In genomic region chr6:139588734-139589418, GRCh38 we compare ENCODE assay signal across 12 cellular contexts.
DNase-seq lines count a peak whose midpoint lies in the region; ATAC-seq and TF ChIP-seq lines count a peak whose summit lies in the region.
"Had no signal": no experiment of that assay in that cellular context is flagged by ENCODE, and none has a peak within 500 bp of the region (broad histone marks: within the 10 kb centered on the region; RNA-seq: fewer than 3 reads in every experiment).

No MANE protein-coding gene starts in this region.

- no TSS peak for BruUV-seq in Panc1 (replicated peaks; lab: Mats Ljungman, UMichigan)

- peaks cover 29% of the 10 kb centered on the region for H3K4me1 ChIP-seq in Panc1 (ENCODE audit: control insufficient read depth, insufficient read depth, low read length)
- H3K4me1 ChIP-seq in skeletal muscle satellite cell (ENCODE audit: control insufficient read depth, insufficient read depth, low read length): peaks cover 21% of the 10 kb centered on the region

- peak overlapping the region; percentile 93 for H3K27ac ChIP-seq in Panc1 (ENCODE audit: low read length)

- in situ Hi-C loops in Panc1 (cut with HindIII; ENCODE audit: low pct_unique_long_range_greater_than_20kb, low sequenced_read_pairs): no loop called here

- ATAC-seq in Panc1 (peak; percentile 26; the same call in 1 of the 2 replicates), HG03354 (IDR thresholded peaks at IDR 0.05; ENCODE audit: poor library complexity, severe bottlenecking, unreplicated experiment) (no peak), HG03520 (IDR thresholded peaks at IDR 0.05; ENCODE audit: unreplicated experiment) (no peak), GM18868 (IDR thresholded peaks at IDR 0.05; ENCODE audit: unreplicated experiment) (no peak)
- ATAC-seq: activated naive CD8-positive, alpha-beta T cell treated with anti-CD3 and anti-CD28 coated beads, Interleukin-2, amount 50 U/mL, for 24 hours had no signal

- TF ChIP-seq CTCF in Panc1 (IDR thresholded peaks at IDR 0.05): no peak
- TF ChIP-seq CTCF in fibroblast of pulmonary artery (IDR thresholded peaks at IDR 0.05; ENCODE audit: low read length, missing control alignments): no peak

- H3K27me3 ChIP-seq in Panc1 (ENCODE audit: control insufficient read depth, insufficient read depth, low read length): no peaks in the 10 kb centered on the region
- no peaks in the 10 kb centered on the region for H3K27me3 ChIP-seq in skeletal muscle satellite cell (ENCODE audit: control insufficient read depth, insufficient read depth, low read length)

- DNase-seq in HEK293T (ENCODE audit: extremely low spot score) (no peak), Panc1 (ENCODE audit: low read depth, low spot score) (no peak), fibroblast of pulmonary artery (ENCODE audit: low read depth) (peak; percentile 70), SK-N-DZ (ENCODE audit: low spot score) (no peak)
- DNase-seq: activated naive CD8-positive, alpha-beta T cell treated with anti-CD3 and anti-CD28 coated beads, Interleukin-2, amount 50 U/mL, for 24 hours; GDM1; NCI-H1694 had no signal

- CTCF ChIA-PET in HEK293T (lab: Yijun Ruan, JAX): no interaction called here
- CTCF ChIA-PET in Panc1 (lab: Charles Lee): interaction anchor here (0.6 kb wide), 1 partner anchor 182 kb away, joined by 3 read pairs; no protein-coding TSS in a partner anchor

- no peak overlapping the region for H3K4me3 ChIP-seq in Panc1 (ENCODE audit: low read depth in 2 of 2, low read length in 2 of 2)
- H3K4me3 ChIP-seq in fibroblast of pulmonary artery (replicated peaks; ENCODE audit: low read depth, low read length): no peak overlapping the region
- H3K4me3 ChIP-seq in skeletal muscle satellite cell (ENCODE audit: low read length): no peak overlapping the region
- H3K4me3 ChIP-seq: skin epidermis had no signal

- H3K36me3 ChIP-seq in Panc1 (ENCODE audit: control insufficient read depth, insufficient read depth, low read length): no peaks in the 10 kb centered on the region
- H3K36me3 ChIP-seq in skeletal muscle satellite cell (ENCODE audit: insufficient read depth, low read length): no peaks in the 10 kb centered on the region

- peak overlapping the region; percentile 44 for H3K4me2 ChIP-seq in skeletal muscle satellite cell (ENCODE audit: low read length)

- H3K9ac ChIP-seq in skeletal muscle satellite cell (ENCODE audit: low read depth, low read length): peak overlapping the region; percentile 76

- POLR2A ChIA-PET in HEK293T (lab: Yijun Ruan, JAX): interaction anchor here (1.2 to 3.9 kb wide), 4 partner anchors 9 to 219 kb away, joined by 3 to 26 read pairs (median 12); partner anchors contain the start of gene CITED2
- POLR2A ChIA-PET in Panc1 (lab: Charles Lee): no interaction called here

- intact Hi-C loops in Panc1 (cut with micrococcal nuclease; ENCODE audit: unreplicated experiment): loop anchor here (5.0 kb wide), 1 partner anchor 173 kb away; no protein-coding TSS in a partner anchor

- H3K9me3 ChIP-seq in Panc1 (ENCODE audit: control insufficient read depth, insufficient read depth, low read depth, low read length): no peaks in the 10 kb centered on the region
- no peaks in the 10 kb centered on the region for H3K9me3 ChIP-seq in skeletal muscle satellite cell (replicated peaks; ENCODE audit: low read length)

TF ChIP-seq in HEK293T, 16 proteins besides CTCF, POLR2A, EP300 and RAD21:
- TF ChIP-seq BHLHE40 (IDR thresholded peaks at IDR 0.05; ENCODE audit: borderline replicate concordance): no peak
- 0 out of 2 replicates have a peak, but pooled peaks have one; percentile 25 for TF ChIP-seq ZNF384 (IDR thresholded peaks at IDR 0.05)
TF ChIP-seq in HEK293T: peak in this region for 1.
